ENCODE assay signal across 19 cellular contexts in the genomic region with DNA sequence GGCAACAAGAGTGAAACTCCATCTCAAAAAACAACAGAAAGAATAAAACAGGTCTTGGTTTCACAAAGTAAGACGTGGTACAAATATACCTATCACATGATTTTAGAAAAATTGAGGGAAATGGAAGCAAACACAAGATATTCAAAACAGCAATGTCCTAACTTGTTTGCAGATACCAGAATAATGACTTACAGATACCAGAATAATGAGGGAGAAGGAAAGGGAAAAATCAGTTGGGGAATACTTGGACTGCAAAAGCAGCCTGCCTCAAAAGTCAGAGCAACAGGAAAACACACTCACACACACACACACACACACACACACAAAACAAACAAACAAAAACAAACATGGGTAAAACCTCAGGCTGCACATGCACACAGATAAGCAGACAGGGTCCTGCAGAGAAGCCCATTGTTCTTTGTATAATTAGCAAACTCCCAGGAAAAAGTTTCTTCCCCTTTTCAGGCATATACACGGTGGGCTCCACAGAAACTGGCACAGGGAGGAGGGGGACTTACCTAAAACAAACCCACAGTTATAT.
A peak's percentile ranks its signal among the peaks of the same experiment; 100 is the strongest.
DNase-seq lines count a peak whose midpoint lies in the region; ATAC-seq and TF ChIP-seq lines count a peak whose summit lies in the region.
"Had no signal": no experiment of that assay in that cellular context is flagged by ENCODE, and none has a peak within 500 bp of the region (broad histone marks: within the 10 kb centered on the region; RNA-seq: fewer than 3 reads in every experiment).

No MANE protein-coding gene starts in this region.

- H3K4me1 Mint-ChIP-seq in T-helper 17 cell (peaks cover 15% of the 10 kb centered on the region), endothelial cell (ENCODE audit: unreplicated experiment) (peaks cover 32% of the 10 kb centered on the region), nephron (peaks cover 33% of the 10 kb centered on the region)
- peaks cover 10% of the 10 kb centered on the region for H3K4me1 Mint-ChIP-seq in activated CD4-positive, alpha-beta T cell treated with anti-CD3 and anti-CD28 coated beads for 36 hours

- no peak for ATAC-seq in T-helper 17 cell
- no peak for ATAC-seq in esophagus mucosa
- ATAC-seq in activated CD4-positive, alpha-beta T cell treated with anti-CD3 and anti-CD28 coated beads for 36 hours = no peak
- ATAC-seq in omental fat pad (ENCODE audit: low FRiP score) = no peak
- ATAC-seq: K562 had no signal

- POLR2A ChIA-PET in activated CD4-positive, alpha-beta T cell treated with anti-CD3 and anti-CD28 coated beads for 36 hours (lab: Charles Lee) = no interaction called here

- DNase-seq in T-helper 17 cell (no peak), endothelial cell (ENCODE audit: low spot score) (no peak), GM19238 (ENCODE audit: insufficient read length, low spot score) (no peak), omental fat pad (ENCODE audit: low spot score) (no peak)
- no peak for DNase-seq in activated CD4-positive, alpha-beta T cell treated with anti-CD3 and anti-CD28 coated beads for 36 hours
- DNase-seq: ACHN, Caco-2, EL, GM23248, HCEC 1CT, NCI-H1105 treated with DMSO at 0.1 percent for 48 hours, NCI-H1694, NCI-H2081 treated with DMSO at 0.1 percent for 48 hours, NCI-H510A, NCI-H82, Right ventricle myocardium superior had no signal

- CTCF ChIA-PET in activated CD4-positive, alpha-beta T cell treated with anti-CD3 and anti-CD28 coated beads for 36 hours (lab: Charles Lee) = no interaction called here

- H3K9me3 Mint-ChIP-seq in endothelial cell (ENCODE audit: unreplicated experiment) (no peaks in the 10 kb centered on the region), nephron (no peaks in the 10 kb centered on the region)
- no peaks in the 10 kb centered on the region for H3K9me3 Mint-ChIP-seq in activated CD4-positive, alpha-beta T cell treated with anti-CD3 and anti-CD28 coated beads for 36 hours (ENCODE audit: low read depth)

- intact Hi-C loops in activated CD4-positive, alpha-beta T cell treated with anti-CD3 and anti-CD28 coated beads for 36 hours (cut with DNase I, micrococcal nuclease) = no loop called here

- no peak for TF ChIP-seq CTCF in endothelial cell (IDR thresholded peaks at IDR 0.05; ENCODE audit: unreplicated experiment)
- no peak for TF ChIP-seq CTCF in nephron (IDR thresholded peaks at IDR 0.05; ENCODE audit: unreplicated experiment in 3 of 3)
- TF ChIP-seq CTCF in omental fat pad (IDR thresholded peaks at IDR 0.05) = no peak

- peaks cover 86% of the 10 kb centered on the region for H3K27me3 Mint-ChIP-seq in T-helper 17 cell
- peaks cover 8% of the 10 kb centered on the region for H3K27me3 Mint-ChIP-seq in endothelial cell (ENCODE audit: unreplicated experiment)
- no peaks in the 10 kb centered on the region for H3K27me3 Mint-ChIP-seq in nephron (ENCODE audit: low read depth)
- peaks cover 48% of the 10 kb centered on the region for H3K27me3 Mint-ChIP-seq in activated CD4-positive, alpha-beta T cell treated with anti-CD3 and anti-CD28 coated beads for 36 hours

- H3K27ac Mint-ChIP-seq in T-helper 17 cell = no peak overlapping the region
- peak overlapping the region; percentile 39 for H3K27ac Mint-ChIP-seq in endothelial cell (ENCODE audit: unreplicated experiment)
- peak overlapping the region; percentile 24 to 97 (median 41) for H3K27ac Mint-ChIP-seq in nephron
- no peak overlapping the region for H3K27ac Mint-ChIP-seq in activated CD4-positive, alpha-beta T cell treated with anti-CD3 and anti-CD28 coated beads for 36 hours

- peak overlapping the region; percentile 19 for H3K4me3 Mint-ChIP-seq in T-helper 17 cell
- H3K4me3 Mint-ChIP-seq in endothelial cell (ENCODE audit: unreplicated experiment) = peak overlapping the region; percentile 34
- peak overlapping the region; percentile 91 to 97 (median 91) for H3K4me3 Mint-ChIP-seq in nephron
- H3K4me3 Mint-ChIP-seq in activated CD4-positive, alpha-beta T cell treated with anti-CD3 and anti-CD28 coated beads for 36 hours = no peak overlapping the region

- no peaks in the 10 kb centered on the region for H3K9me3 ChIP-seq in T-helper 17 cell (ENCODE audit: control insufficient read depth, low read length, poor library complexity, severe bottlenecking)
- H3K9me3 ChIP-seq: Caco-2 had no signal

- H3K36me3 Mint-ChIP-seq in T-helper 17 cell (ENCODE audit: low read depth) (peaks cover 8% of the 10 kb centered on the region), endothelial cell (ENCODE audit: low read depth, unreplicated experiment) (peaks cover 3% of the 10 kb centered on the region), nephron (ENCODE audit: low read depth) (peaks cover 4% of the 10 kb centered on the region)
- H3K36me3 Mint-ChIP-seq in activated CD4-positive, alpha-beta T cell treated with anti-CD3 and anti-CD28 coated beads for 36 hours (ENCODE audit: low read depth) = no peaks in the 10 kb centered on the region

Comparison
In these comparisons a context has a peak if more than half of its experiments do, and no peak if none do; other contexts are left out.
1. H3K27ac Mint-ChIP-seq: peak in endothelial cell (single experiment) and nephron (3 of 3); none in T-helper 17 cell (single experiment) and activated CD4-positive, alpha-beta T cell treated with anti-CD3 and anti-CD28 coated beads for 36 hours (single experiment).